In genomic region chr1:16434007-16434406, GRCh38 we compare ENCODE assay signal across 24 cellular contexts. TPM values are rescaled to one million over a fixed set of nuclear protein-coding genes. Genes with fewer than 3 reads are reported as not detected.
DNase-seq lines count a peak whose midpoint lies in the region; ATAC-seq, FAIRE-seq and TF ChIP-seq lines count a peak whose summit lies in the region.
"Had no signal": no experiment of that assay in that cellular context is flagged by ENCODE, and none has a peak within 500 bp of the region (broad histone marks: within the 10 kb centered on the region; RNA-seq: fewer than 3 reads in every experiment).

No MANE protein-coding gene starts in this region.

- no peak overlapping the region for H3K4me2 ChIP-seq in K562 (ENCODE audit: insufficient read depth, low read length)

- no peak for TF ChIP-seq POLR2A in K562 (conservative IDR thresholded peaks at IDR 0.05)

- H3K9me3 ChIP-seq in HEK293 (ENCODE audit: control insufficient read depth, insufficient read depth, low read depth, low read length) (no peaks in the 10 kb centered on the region), K562 (replicated peaks; ENCODE audit: control insufficient read depth, insufficient read depth, low read depth, low read length) (no peaks in the 10 kb centered on the region)
- H3K9me3 ChIP-seq: BE2C, BLaER1 had no signal

- intact Hi-C loops in K562 (cut with micrococcal nuclease), result no loop called here

- no peaks in the 10 kb centered on the region for H3K27me3 ChIP-seq in K562 (ENCODE audit: control insufficient read depth in 2 of 2, insufficient read depth in 2 of 2, low read length in 2 of 2)
- H3K27me3 ChIP-seq: BE2C, BLaER1 had no signal

- no peak overlapping the region for H3K9ac ChIP-seq in K562 (ENCODE audit: insufficient read depth in 1 of 2, low read depth in 2 of 2, low read length in 2 of 2)
- H3K9ac ChIP-seq: BLaER1 had no signal

- no peak for ATAC-seq in K562

- WGBS in K562 (ENCODE audit: insufficient coverage, low coverage, missing lambda C conversion rate), result 59% methylated on average over 4 of the region's 4 CpGs

- BruUV-seq in K562 (replicated peaks; lab: Mats Ljungman, UMichigan), result no TSS peak

- no peak for TF ChIP-seq CTCF in HEK293 (tag by site-specific recombination; IDR thresholded peaks at IDR 0.05)
- TF ChIP-seq CTCF in K562 (IDR thresholded peaks at IDR 0.05 in 2 of 3, conservative IDR thresholded peaks at IDR 0.05 in 1 of 3; ENCODE audit: insufficient read depth in 2 of 3, low read depth in 1 of 3, low read length in 3 of 3), result no peak

- H3K4me1 ChIP-seq in HEK293 (ENCODE audit: control insufficient read depth, insufficient read depth, low read length) (no peaks in the 10 kb centered on the region), K562 (replicated peaks in 1 of 2; ENCODE audit: control insufficient read depth in 2 of 2, insufficient read depth in 2 of 2, low read length in 2 of 2) (peaks cover 6 to 14% of the 10 kb centered on the region in 2 experiments; a peak in 4 of 5 replicates)
- H3K4me1 ChIP-seq: BE2C had no signal

- POLR2A ChIA-PET in HEK293 (lab: Yijun Ruan, JAX), result no interaction called here
- POLR2A ChIA-PET in K562 (lab: Yijun Ruan, JAX), result no interaction called here

- H3K27ac ChIP-seq in HEK293 (ENCODE audit: extremely low read depth, low read depth, low read length) (no peak overlapping the region), K562 (ENCODE audit: extremely low read depth, low read depth, low read length) (no peak overlapping the region)

- H3K79me2 ChIP-seq in K562 (ENCODE audit: control insufficient read depth, insufficient read depth, low read length), result no peaks in the 10 kb centered on the region

- DNase-seq in K562 (ENCODE audit: extremely low read depth in 1 of 4, low spot score in 3 of 4) (no peak), OCI-M2 (lab: John Stamatoyannopoulos, UW; ENCODE audit: unreplicated experiment) (no peak), NCI-H1048 (lab: John Stamatoyannopoulos, UW) (no peak)
- no peak for DNase-seq in stimulated activated CD8-positive, alpha-beta memory T cell treated with anti-CD3 and anti-CD28 coated beads, Interleukin-4, amount 100 ng/mL, for 48 hours
- DNase-seq: 8988T; ACHN; BE2C; C1 segment of cervical spinal cord; CD4-positive, alpha-beta memory T cell; CD4-positive, CD25-positive, alpha-beta regulatory T cell; CD8-positive, alpha-beta memory T cell; COR-L47; DMS 273 treated with DMSO at 0.1 percent for 48 hours; DMS153; DMS79; DND-41; GF-D8 had no signal

- in situ Hi-C loops in K562 (cut with MboI), result loop anchor here (25.0 kb wide), 1 partner anchor 428 kb away; no protein-coding TSS in a partner anchor

- H3K36me3 ChIP-seq in HEK293 (ENCODE audit: control insufficient read depth in 2 of 2, insufficient read depth in 1 of 2, low read length in 2 of 2), result no peaks in the 10 kb centered on the region
- no peaks in the 10 kb centered on the region for H3K36me3 ChIP-seq in K562 (ENCODE audit: control insufficient read depth, insufficient read depth, low read length)
- H3K36me3 ChIP-seq: BE2C, BLaER1 had no signal

- TF ChIP-seq EP300 in K562 (IDR thresholded peaks at IDR 0.05; ENCODE audit: low read length), result no peak

- no peak for FAIRE-seq in K562 (lab: Jason Lieb, UNC)
- FAIRE-seq: A204.1, G401.6, GM19239 had no signal

- no peaks in the 10 kb centered on the region for H4K20me1 ChIP-seq in K562 (replicated peaks; ENCODE audit: control insufficient read depth, insufficient read depth, low read length)
- H4K20me1 ChIP-seq: BLaER1 had no signal

- H2AFZ ChIP-seq in K562 (ENCODE audit: low read depth, low read length), result no peak overlapping the region

- no peak overlapping the region for H3K4me3 ChIP-seq in HEK293 (ENCODE audit: low read depth, low read length)
- H3K4me3 ChIP-seq in K562, result no peak overlapping the region
- H3K4me3 ChIP-seq: BLaER1 had no signal

- CTCF ChIA-PET in HEK293 (lab: Yijun Ruan, JAX), result no interaction called here
- CTCF ChIA-PET in K562 (lab: Yijun Ruan, JAX; ENCODE audit: low intra/inter-chr PET ratio), result no interaction called here

- H3K9me1 ChIP-seq in K562 (ENCODE audit: control insufficient read depth, insufficient read depth, low read length), result no peaks in the 10 kb centered on the region

- no peak for TF ChIP-seq RAD21 in K562 (CRISPR knock-in tag; conservative IDR thresholded peaks at IDR 0.05 in 1 of 2, IDR thresholded peaks at IDR 0.05 in 1 of 2)

TF ChIP-seq in HEK293, 187 proteins besides CTCF, POLR2A, EP300 and RAD21:
- TF ChIP-seq ZSCAN30 (tag by site-specific recombination; IDR thresholded peaks at IDR 0.05) (no peak), ZNF146 (tag by site-specific recombination; IDR thresholded peaks at IDR 0.05) (peak; percentile 68; the same call in 1 of the 2 replicates)

TF ChIP-seq in K562, 482 proteins besides CTCF, POLR2A, EP300 and RAD21 (continues in another document):
- TF ChIP-seq SMAD2 (IDR thresholded peaks at IDR 0.05; ENCODE audit: low read depth, low read length) (no peak), TFAM (CRISPR knock-in tag; conservative IDR thresholded peaks at IDR 0.05) (no peak), EHMT2 (IDR thresholded peaks at IDR 0.05) (no peak), HBP1 (CRISPR knock-in tag; IDR thresholded peaks at IDR 0.05) (no peak), NR4A1 (CRISPR knock-in tag; IDR thresholded peaks at IDR 0.05) (no peak), NR4A1 (tag; IDR thresholded peaks at IDR 0.05) (no peak), PKNOX1 (IDR thresholded peaks at IDR 0.05) (0 out of 2 replicates have a peak, but pooled peaks have one; percentile 4), JUNB (CRISPR knock-in tag; conservative IDR thresholded peaks at IDR 0.05) (no peak), CC2D1A (IDR thresholded peaks at IDR 0.05) (no peak), HOXB6 (CRISPR knock-in tag; IDR thresholded peaks at IDR 0.05; ENCODE audit: borderline replicate concordance) (no peak)

RNA-seq across cellular contexts. Expression of gene SPATA21, which starts 3.2 kb away (rescaled TPM):
- 0.19 and 0.77 TPM in 2 replicates for total RNA-seq in K562 (2011; cell fraction: chromatin; rRNA removed; ENCODE audit: low replicate concordance)
- 0.33 and 0.53 TPM in 2 replicates for total RNA-seq in K562 (2011; cell fraction: nucleolus; rRNA removed)
- total RNA-seq in K562 (2011; cell fraction: nucleoplasm; rRNA removed), result 0.22 TPM in 1 of 2 replicates, not detected in the other
- total RNA-seq in K562 (2014; rRNA removed) (0.08 TPM in 1 of 2 replicates, not detected in the other), K562 (2014; rRNA removed; fragmentation: Illumina TruSeq; extraction: Trizol) (0.11 and 0.13 TPM in 2 replicates), K562 (2015; rRNA removed; fragmentation: Illumina TruSeq; extraction: Trizol) (0.11 TPM in 1 of 2 replicates, not detected in the other), K562 (2021) (0.13 TPM in 1 of 2 replicates, not detected in the other)
- polyA plus RNA-seq in K562 (2011; rRNA removed) (0.04 and 0.17 TPM in 2 replicates), K562 (2014; fragmentation: Illumina TruSeq; extraction: Trizol) (0.15 TPM in 1 of 2 replicates, not detected in the other), K562 (2014; fragmentation: Nextera tagmentation; extraction: Ambion mirVana) (under 1 TPM in 1 of 2 experiments, not detected in 1; 0.10 TPM), K562 (2014; rRNA removed) (0.28 and 0.36 TPM in 2 replicates)
- polyA plus RNA-seq in K562 (2011; cell fraction: cytosol; rRNA removed), result 0.07 and 0.25 TPM in 2 replicates
- 0.17 and 0.87 TPM in 2 replicates for polyA plus RNA-seq in K562 (2011; cell fraction: nucleus; rRNA removed)
- polyA plus RNA-seq in K562 (2012), result 0.12 and 0.26 TPM in 2 replicates
- polyA minus RNA-seq in K562 (2011; rRNA and poly(A)+ RNA removed), result not detected in 2 replicates
- not detected in 2 replicates for polyA minus RNA-seq in K562 (2011; cell fraction: cytosol; rRNA and poly(A)+ RNA removed)
- not detected in 2 replicates for polyA minus RNA-seq in K562 (2011; cell fraction: nucleus; rRNA and poly(A)+ RNA removed)
- total RNA-seq: A673; CD4-positive, alpha-beta memory T cell; CD4-positive, CD25-positive, alpha-beta regulatory T cell; CD8-positive, alpha-beta memory T cell had no signal
- polyA plus RNA-seq: CD14-positive monocyte; CD4-positive, alpha-beta memory T cell; CD4-positive, CD25-positive, alpha-beta regulatory T cell; CD8-positive, alpha-beta memory T cell had no signal

RNA-seq across cellular contexts. Expression of gene NECAP2, which starts 6.5 kb away (rescaled TPM):
- total RNA-seq in K562 (2011; cell fraction: chromatin; rRNA removed; ENCODE audit: low replicate concordance), result 80.1 and 150 TPM in 2 replicates
- 98.0 and 100 TPM in 2 replicates for total RNA-seq in K562 (2011; cell fraction: nucleolus; rRNA removed)
- 86.6 and 88.1 TPM in 2 replicates for total RNA-seq in K562 (2011; cell fraction: nucleoplasm; rRNA removed)
- 82.8 and 105 TPM in 2 replicates for total RNA-seq in K562 (2014; rRNA removed)
- total RNA-seq in K562 (2014; rRNA removed; fragmentation: Illumina TruSeq; extraction: Trizol), result 58.6 and 62.1 TPM in 2 replicates
- total RNA-seq in K562 (2015; rRNA removed; fragmentation: Illumina TruSeq; extraction: Trizol), result 77.6 and 79.2 TPM in 2 replicates
- total RNA-seq in K562 (2021), result 71.9 and 72.5 TPM in 2 replicates
- 81.8 and 85.4 TPM in 2 replicates for polyA plus RNA-seq in K562 (2011; rRNA removed)
- polyA plus RNA-seq in K562 (2011; cell fraction: cytosol; rRNA removed), result 92.3 and 104 TPM in 2 replicates
- 65.6 and 71.5 TPM in 2 replicates for polyA plus RNA-seq in K562 (2011; cell fraction: nucleus; rRNA removed)
- polyA plus RNA-seq in K562 (2012), result 75.2 and 79.0 TPM in 2 replicates
- polyA plus RNA-seq in K562 (2014; fragmentation: Illumina TruSeq; extraction: Trizol), result 92.9 and 93.7 TPM in 2 replicates
- polyA plus RNA-seq in K562 (2014; fragmentation: Nextera tagmentation; extraction: Ambion mirVana), result 10 to 100 TPM; 22.7 to 30.6 TPM
- 107 and 118 TPM in 2 replicates for polyA plus RNA-seq in K562 (2014; rRNA removed)
- polyA minus RNA-seq in K562 (2011; rRNA and poly(A)+ RNA removed), result 70.5 and 74.7 TPM in 2 replicates
- polyA minus RNA-seq in K562 (2011; cell fraction: cytosol; rRNA and poly(A)+ RNA removed), result 45.0 and 45.3 TPM in 2 replicates
- 31.8 and 51.9 TPM in 2 replicates for polyA minus RNA-seq in K562 (2011; cell fraction: nucleus; rRNA and poly(A)+ RNA removed)

Comparison
In these comparisons a context has a peak if more than half of its experiments do, and no peak if none do; other contexts are left out.
1. Of the 44 proteins assayed by ChIP-seq in both K562 and HEK293: peak only in K562: none; only in HEK293: none; in both: ZNF146; in neither: 43.